In the genomic region with DNA sequence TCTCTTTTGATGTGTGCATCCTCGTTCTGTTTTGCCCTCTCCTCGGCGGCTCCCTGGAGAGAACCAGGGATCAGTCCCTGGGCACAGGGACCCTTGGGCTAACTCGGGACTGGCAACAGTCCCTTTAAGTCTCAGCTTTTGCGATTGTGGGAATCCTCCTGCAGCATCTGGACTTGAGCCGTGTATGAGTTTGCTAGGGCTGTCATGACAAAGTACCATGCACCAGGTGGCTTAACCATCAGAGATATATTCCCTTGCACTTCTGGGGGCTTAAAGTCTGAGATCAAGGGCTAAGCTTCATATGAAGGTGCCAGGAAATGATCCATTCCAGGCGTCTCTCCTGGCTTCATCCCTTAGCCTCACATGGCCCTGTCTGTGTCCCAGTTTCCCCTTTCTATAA, we compare ENCODE assay signal across 19 cellular contexts. TPM values are rescaled to one million over a fixed set of nuclear protein-coding genes. Genes with fewer than 3 reads are reported as not detected.
DNase-seq lines count a peak whose midpoint lies in the region; ATAC-seq lines count a peak whose summit lies in the region.
"Had no signal": no experiment of that assay in that cellular context is flagged by ENCODE, and none has a peak within 500 bp of the region (broad histone marks: within the 10 kb centered on the region; RNA-seq: fewer than 3 reads in every experiment).

No MANE protein-coding gene starts in this region.

- H3K4me1 Mint-ChIP-seq in activated naive CD8-positive, alpha-beta T cell (ENCODE audit: low read depth) = peaks cover 7% of the 10 kb centered on the region
- peaks cover 20% of the 10 kb centered on the region for H3K4me1 Mint-ChIP-seq in activated naive CD8-positive, alpha-beta T cell treated with anti-CD3 and anti-CD28 coated beads, Interleukin-2, amount 50 U/mL, for 24 hours
- H3K4me1 Mint-ChIP-seq in naive thymus-derived CD4-positive, alpha-beta T cell = peaks cover 6 to 36% (median 20%) of the 10 kb centered on the region in 7 donors

- H3K27ac ChIP-seq in naive thymus-derived CD4-positive, alpha-beta T cell (ENCODE audit: low read depth, low read length) = peak overlapping the region; percentile 37
- H3K27ac ChIP-seq: KMS-11, Peyer's patch, SJSA1 had no signal

- H3K36me3 Mint-ChIP-seq in activated naive CD8-positive, alpha-beta T cell = peaks cover 3% of the 10 kb centered on the region
- peaks cover 6% of the 10 kb centered on the region for H3K36me3 Mint-ChIP-seq in activated naive CD8-positive, alpha-beta T cell treated with anti-CD3 and anti-CD28 coated beads, Interleukin-2, amount 50 U/mL, for 24 hours (ENCODE audit: low read depth)
- H3K36me3 Mint-ChIP-seq in naive thymus-derived CD4-positive, alpha-beta T cell = peaks cover 5 to 48% (median 11%) of the 10 kb centered on the region in 5 donors

- no peaks in the 10 kb centered on the region for H3K4me1 ChIP-seq in naive thymus-derived CD4-positive, alpha-beta T cell (ENCODE audit: control insufficient read depth in 2 of 2, insufficient read depth in 2 of 2, low read length in 2 of 2)
- H3K4me1 ChIP-seq: SJSA1 had no signal

- no peak overlapping the region for H3K4me3 ChIP-seq in naive thymus-derived CD4-positive, alpha-beta T cell (ENCODE audit: low read length)
- H3K4me3 ChIP-seq: BLaER1 treated with 17β-estradiol and CSF1 and Interleukin-3, amounts not matched to agents 10 nM and 100 nM; Peyer's patch; SJSA1 had no signal

- H3K4me3 Mint-ChIP-seq in activated naive CD8-positive, alpha-beta T cell = no peak overlapping the region
- H3K4me3 Mint-ChIP-seq in activated naive CD8-positive, alpha-beta T cell treated with anti-CD3 and anti-CD28 coated beads, Interleukin-2, amount 50 U/mL, for 24 hours = no peak overlapping the region
- no peak overlapping the region for H3K4me3 Mint-ChIP-seq in naive thymus-derived CD4-positive, alpha-beta T cell

- no peaks in the 10 kb centered on the region for H3K9me3 ChIP-seq in naive thymus-derived CD4-positive, alpha-beta T cell (ENCODE audit: control insufficient read depth in 2 of 3, low read length in 3 of 3)
- H3K9me3 ChIP-seq: BLaER1 treated with 17β-estradiol and CSF1 and Interleukin-3, amounts not matched to agents 10 nM and 100 nM; Peyer's patch; SJSA1 had no signal

- no peaks in the 10 kb centered on the region for H3K9me3 Mint-ChIP-seq in activated naive CD8-positive, alpha-beta T cell (ENCODE audit: low read depth)
- H3K9me3 Mint-ChIP-seq in activated naive CD8-positive, alpha-beta T cell treated with anti-CD3 and anti-CD28 coated beads, Interleukin-2, amount 50 U/mL, for 24 hours = no peaks in the 10 kb centered on the region
- H3K9me3 Mint-ChIP-seq in naive thymus-derived CD4-positive, alpha-beta T cell = no peaks in the 10 kb centered on the region

- no peaks in the 10 kb centered on the region for H3K27me3 Mint-ChIP-seq in activated naive CD8-positive, alpha-beta T cell
- no peaks in the 10 kb centered on the region for H3K27me3 Mint-ChIP-seq in activated naive CD8-positive, alpha-beta T cell treated with anti-CD3 and anti-CD28 coated beads, Interleukin-2, amount 50 U/mL, for 24 hours
- H3K27me3 Mint-ChIP-seq in naive thymus-derived CD4-positive, alpha-beta T cell = no peaks in the 10 kb centered on the region

- CTCF ChIA-PET in naive thymus-derived CD4-positive, alpha-beta T cell (lab: Charles Lee) = interaction anchor here (0.7 to 1.2 kb wide), 2 partner anchors 10 to 33 kb away, joined by 3 read pairs; no protein-coding TSS in a partner anchor

- DNase-seq in activated naive CD8-positive, alpha-beta T cell treated with anti-CD3 and anti-CD28 coated beads, Interleukin-2, amount 50 U/mL, for 24 hours = no peak
- DNase-seq in NCI-H82 treated with DMSO at 0.1 percent for 48 hours (lab: John Stamatoyannopoulos, UW; ENCODE audit: unreplicated experiment) (peak; percentile 54), NCI-H2227 (lab: John Stamatoyannopoulos, UW; ENCODE audit: unreplicated experiment) (no peak), NCI-H2081 (lab: John Stamatoyannopoulos, UW) (no peak), NAMALWA (ENCODE audit: low spot score) (no peak)
- no peak for DNase-seq in naive thymus-derived CD4-positive, alpha-beta T cell
- DNase-seq: COR-L47, DMS 273 treated with DMSO at 0.1 percent for 48 hours, DND-41, MV-4-11, NCI-H1417, NCI-H187 treated with DMSO at 0.1 percent for 48 hours, NCI-H446, NCI-H526 treated with DMSO at 0.1 percent for 48 hours had no signal

- peak overlapping the region; percentile 68 for H3K27ac Mint-ChIP-seq in activated naive CD8-positive, alpha-beta T cell
- H3K27ac Mint-ChIP-seq in activated naive CD8-positive, alpha-beta T cell treated with anti-CD3 and anti-CD28 coated beads, Interleukin-2, amount 50 U/mL, for 24 hours = no peak overlapping the region
- H3K27ac Mint-ChIP-seq in naive thymus-derived CD4-positive, alpha-beta T cell = peak overlapping the region in 3 of 9 donors; percentile 29 to 53 (median 38)

- ATAC-seq in activated naive CD8-positive, alpha-beta T cell treated with anti-CD3 and anti-CD28 coated beads, Interleukin-2, amount 50 U/mL, for 24 hours = no peak
- no peak for ATAC-seq in naive thymus-derived CD4-positive, alpha-beta T cell

- H3K36me3 ChIP-seq in naive thymus-derived CD4-positive, alpha-beta T cell (ENCODE audit: control insufficient read depth in 2 of 3, insufficient read depth in 3 of 3, low read length in 3 of 3) = peaks cover 11 to 89% (median 48%) of the 10 kb centered on the region in 3 experiments
- H3K36me3 ChIP-seq: SJSA1 had no signal

- no peaks in the 10 kb centered on the region for H3K27me3 ChIP-seq in naive thymus-derived CD4-positive, alpha-beta T cell (ENCODE audit: control insufficient read depth in 2 of 2, insufficient read depth in 2 of 2, low read length in 2 of 2)
- H3K27me3 ChIP-seq: BLaER1 treated with 17β-estradiol and CSF1 and Interleukin-3, amounts not matched to agents 10 nM and 100 nM; Peyer's patch; SJSA1 had no signal

- POLR2A ChIA-PET in naive thymus-derived CD4-positive, alpha-beta T cell (lab: Charles Lee) = interaction anchor here (0.6 to 1.4 kb wide), 4 partner anchors 13 to 33 kb away, joined by 3 to 4 read pairs (median 4); no protein-coding TSS in a partner anchor

- intact Hi-C loops in naive thymus-derived CD4-positive, alpha-beta T cell (cut with micrococcal nuclease) = no loop called here

RNA-seq across cellular contexts. Expression of gene ARHGEF18, which starts 34.5 kb away (rescaled TPM):
- total RNA-seq in naive thymus-derived CD4-positive, alpha-beta T cell = 100 to 1,000 TPM in 4 of 5 experiments, 10 to 100 TPM in 1; 53.0 to 132 (median 130) TPM
- polyA plus RNA-seq in naive thymus-derived CD4-positive, alpha-beta T cell = 10 to 100 TPM in 1 of 2 donors, 1 to 10 TPM in 1; 3.9 to 14.4 TPM
